18 cellular contexts compared by ENCODE assay signal in genomic region chr9:20408513-20408912, GRCh38.
DNase-seq lines count a peak whose midpoint lies in the region; ATAC-seq, FAIRE-seq and TF ChIP-seq lines count a peak whose summit lies in the region.
"Had no signal": no experiment of that assay in that cellular context is flagged by ENCODE, and none has a peak within 500 bp of the region (broad histone marks: within the 10 kb centered on the region; RNA-seq: fewer than 3 reads in every experiment).

No MANE protein-coding gene starts in this region.

- no peaks in the 10 kb centered on the region for H3K27me3 Mint-ChIP-seq in CD4-positive, alpha-beta T cell
- H3K27me3 Mint-ChIP-seq in H9 (ENCODE audit: low read depth) (no peaks in the 10 kb centered on the region), brain (peaks cover 2% of the 10 kb centered on the region)
- H3K27me3 Mint-ChIP-seq: activated CD8-positive, alpha-beta T cell treated with anti-CD3 and anti-CD28 coated beads for 36 hours had no signal

- H2AFZ ChIP-seq in H9 (ENCODE audit: low read length) = no peak overlapping the region

- H3K9ac ChIP-seq in H9 (ENCODE audit: extremely low read depth, insufficient read length, low read length) (no peak overlapping the region), mucosa of rectum (ENCODE audit: low read depth in 1 of 2, low read length in 2 of 2) (peak overlapping the region; percentile 8 to 26)

- no peaks in the 10 kb centered on the region for H3K79me1 ChIP-seq in H9 (ENCODE audit: insufficient read depth, low read depth, low read length, poor library complexity, severe bottlenecking)

- H3K4me1 ChIP-seq in H9 (ENCODE audit: insufficient read depth, low read length) (0 out of 2 replicates have a peak, but pooled peaks cover 2% of the 10 kb centered on the region), mucosa of rectum (ENCODE audit: control insufficient read depth in 2 of 2, insufficient read depth in 2 of 2, low read length in 2 of 2) (peaks cover 10 to 28% of the 10 kb centered on the region in 2 donors), BE2C (no peaks in the 10 kb centered on the region)
- H3K4me1 ChIP-seq: left ventricle myocardium inferior had no signal

- H4K8ac ChIP-seq in H9 (replicated peaks; ENCODE audit: insufficient read length, low read depth, low read length) = no peak overlapping the region

- H2BK120ac ChIP-seq in H9 (ENCODE audit: low read depth, low read length, poor library complexity, severe bottlenecking) = no peak overlapping the region

- no peaks in the 10 kb centered on the region for H3K79me2 ChIP-seq in H9 (ENCODE audit: insufficient read depth, low read length)

- no peak for ATAC-seq in CD4-positive, alpha-beta T cell (ENCODE audit: poor library complexity)
- ATAC-seq in GM21786 (IDR thresholded peaks at IDR 0.05; ENCODE audit: unreplicated experiment) = no peak
- ATAC-seq: activated CD8-positive, alpha-beta T cell treated with anti-CD3 and anti-CD28 coated beads for 36 hours; activated T-cell treated with anti-CD3 and anti-CD28 coated beads, Interleukin-2, amount 50 U/mL, for 72 hours; Panc1 had no signal

- POLR2A ChIA-PET in CD4-positive, alpha-beta T cell (lab: Charles Lee) = interaction anchor here (0.7 to 1.3 kb wide), 2 partner anchors 10 to 13 kb away, joined by 4 read pairs; no protein-coding TSS in a partner anchor

- no peak overlapping the region for H2BK12ac ChIP-seq in H9 (ENCODE audit: insufficient read length, low read depth, low read length)

- no peaks in the 10 kb centered on the region for H3K9me3 ChIP-seq in CD4-positive, alpha-beta T cell (ENCODE audit: control insufficient read depth, low read length)
- no peaks in the 10 kb centered on the region for H3K9me3 ChIP-seq in H9 (ENCODE audit: control insufficient read depth, low read depth, low read length)
- H3K9me3 ChIP-seq in mucosa of rectum (ENCODE audit: control insufficient read depth in 2 of 2, low read length in 2 of 2) = no peaks in the 10 kb centered on the region
- H3K9me3 ChIP-seq in BE2C = no peaks in the 10 kb centered on the region
- H3K9me3 ChIP-seq: left ventricle myocardium inferior, spleen had no signal

- no peak for DNase-seq in CD4-positive, alpha-beta T cell
- no peak for DNase-seq in H9
- DNase-seq in GM19239 (ENCODE audit: insufficient read length, low spot score) = no peak
- no peak for DNase-seq in cerebellum (ENCODE audit: low spot score)
- DNase-seq in BE2C = no peak
- DNase-seq: activated CD8-positive, alpha-beta T cell treated with anti-CD3 and anti-CD28 coated beads for 36 hours; activated T-cell treated with anti-CD3 and anti-CD28 coated beads, Interleukin-2, amount 50 U/mL, for 72 hours; amygdala; GF-D8; left ventricle myocardium inferior; NCI-H2171; spleen had no signal

- no peaks in the 10 kb centered on the region for H3K9me3 Mint-ChIP-seq in CD4-positive, alpha-beta T cell
- H3K9me3 Mint-ChIP-seq in H9 = no peaks in the 10 kb centered on the region
- no peaks in the 10 kb centered on the region for H3K9me3 Mint-ChIP-seq in brain
- H3K9me3 Mint-ChIP-seq: activated CD8-positive, alpha-beta T cell treated with anti-CD3 and anti-CD28 coated beads for 36 hours; activated T-cell treated with anti-CD3 and anti-CD28 coated beads, Interleukin-2, amount 50 U/mL, for 72 hours had no signal

- H3K56ac ChIP-seq in H9 (ENCODE audit: insufficient read length, low read depth, low read length) = no peak overlapping the region

- H3K14ac ChIP-seq in H9 (ENCODE audit: insufficient read depth, low read length) = no peak overlapping the region

- H2BK15ac ChIP-seq in H9 (ENCODE audit: low read depth, low read length) = no peak overlapping the region

- peaks cover 67% of the 10 kb centered on the region for H3K4me1 Mint-ChIP-seq in CD4-positive, alpha-beta T cell (ENCODE audit: low read depth)
- H3K4me1 Mint-ChIP-seq in H9 (peaks cover 12% of the 10 kb centered on the region in 2 experiments), brain (peaks cover 30% of the 10 kb centered on the region)

- H3K4me3 Mint-ChIP-seq in CD4-positive, alpha-beta T cell = peak overlapping the region; percentile 49
- H3K4me3 Mint-ChIP-seq in H9 (no peak overlapping the region), brain (no peak overlapping the region)
- H3K4me3 Mint-ChIP-seq: activated CD8-positive, alpha-beta T cell treated with anti-CD3 and anti-CD28 coated beads for 36 hours had no signal

- H3K23ac ChIP-seq in H9 (ENCODE audit: insufficient read length, low read depth, low read length) = no peak overlapping the region

- H3K27ac ChIP-seq in CD4-positive, alpha-beta T cell (ENCODE audit: low read depth, low read length) = no peak overlapping the region
- H3K27ac ChIP-seq in H9 (ENCODE audit: insufficient read length, low read depth, low read length) (no peak overlapping the region), mucosa of rectum (ENCODE audit: low read depth in 2 of 2, low read length in 2 of 2) (peak overlapping the region; percentile 79 to 81)
- H3K27ac ChIP-seq: left ventricle myocardium inferior, SK-N-MC, spleen had no signal

- H3K36me3 Mint-ChIP-seq in CD4-positive, alpha-beta T cell (ENCODE audit: low read depth) = peaks cover 58% of the 10 kb centered on the region
- no peaks in the 10 kb centered on the region for H3K36me3 Mint-ChIP-seq in H9 (ENCODE audit: insufficient read depth in 1 of 3, low read depth in 3 of 3)
- peaks cover 39% of the 10 kb centered on the region for H3K36me3 Mint-ChIP-seq in brain

- no peaks in the 10 kb centered on the region for H3K23me2 ChIP-seq in H9 (ENCODE audit: insufficient read length, low read depth, low read length, poor library complexity, severe bottlenecking)

- intact Hi-C loops in CD4-positive, alpha-beta T cell (cut with DNase I, micrococcal nuclease) = no loop called here

- H2AK5ac ChIP-seq in H9 (ENCODE audit: insufficient read length, low read length) = no peak overlapping the region

- H4K5ac ChIP-seq in H9 (ENCODE audit: insufficient read length, low read depth, low read length) = no peak overlapping the region

- H3K4me3 ChIP-seq in mucosa of rectum (ENCODE audit: low read length in 2 of 2) (peak overlapping the region; percentile 4 to 49), BE2C (ENCODE audit: low read depth, low read length) (no peak overlapping the region)
- H3K4me3 ChIP-seq: left ventricle myocardium inferior, SK-N-MC, spleen had no signal

- TF ChIP-seq CTCF in CD4-positive, alpha-beta T cell (IDR thresholded peaks at IDR 0.05) = no peak
- TF ChIP-seq CTCF in H9 (conservative IDR thresholded peaks at IDR 0.05) (no peak), brain (conservative IDR thresholded peaks at IDR 0.05) (no peak), BE2C (IDR thresholded peaks at IDR 0.05; ENCODE audit: low read depth, low read length) (no peak)

- peaks cover 2 to 3% of the 10 kb centered on the region in 2 donors for H3K36me3 ChIP-seq in mucosa of rectum (ENCODE audit: control insufficient read depth in 2 of 2, insufficient read depth in 2 of 2, low read length in 2 of 2)
- H3K36me3 ChIP-seq in BE2C = no peaks in the 10 kb centered on the region

- WGBS in H9 (ENCODE audit: extremely low coverage, insufficient read length, low lambda C conversion rate) = no CpG with 5 or more reads among the region's 4 CpGs

- H3K18ac ChIP-seq in H9 (ENCODE audit: insufficient read length, low read depth, low read length) = no peak overlapping the region

- no peaks in the 10 kb centered on the region for H3K27me3 ChIP-seq in CD4-positive, alpha-beta T cell (ENCODE audit: control insufficient read depth, insufficient read depth, low read length)
- H3K27me3 ChIP-seq in H9 (ENCODE audit: insufficient read depth, low read length) (no peaks in the 10 kb centered on the region), mucosa of rectum (ENCODE audit: control insufficient read depth in 2 of 2, insufficient read depth in 2 of 2, low read length in 2 of 2) (no peaks in the 10 kb centered on the region), BE2C (no peaks in the 10 kb centered on the region)
- H3K27me3 ChIP-seq: spleen had no signal

- no peak overlapping the region for H3K4me2 ChIP-seq in H9 (ENCODE audit: insufficient read depth, insufficient read length, low read length)

- H4K20me1 ChIP-seq in H9 (ENCODE audit: control insufficient read depth, insufficient read depth, insufficient read length) = no peaks in the 10 kb centered on the region

- FAIRE-seq in GM19239 (lab: Jason Lieb, UNC) = no peak
- FAIRE-seq: D721Med had no signal

- H3T11ph ChIP-seq in H9 (ENCODE audit: low read length) = no peak overlapping the region

- no peak overlapping the region for H3K4ac ChIP-seq in H9 (ENCODE audit: low read depth, low read length)

- H2BK20ac ChIP-seq in H9 (ENCODE audit: low read depth, low read length, poor library complexity, severe bottlenecking) = no peak overlapping the region

- CTCF ChIA-PET in CD4-positive, alpha-beta T cell (lab: Charles Lee) = no interaction called here

- no peak overlapping the region for H4K91ac ChIP-seq in H9 (ENCODE audit: insufficient read length, low read depth, low read length)

- H2BK5ac ChIP-seq in H9 (ENCODE audit: insufficient read length, low read length) = no peak overlapping the region

- H3K27ac Mint-ChIP-seq in CD4-positive, alpha-beta T cell = peak overlapping the region; percentile 31
- H3K27ac Mint-ChIP-seq in H9 = peak overlapping the region in 2 of 3 experiments; percentile 56 to 57; a peak in 2 of 7 replicates
- peak overlapping the region in 3 of 5 experiments; percentile 0 to 61 (median 8) for H3K27ac Mint-ChIP-seq in brain
- H3K27ac Mint-ChIP-seq: activated CD8-positive, alpha-beta T cell treated with anti-CD3 and anti-CD28 coated beads for 36 hours; activated T-cell treated with anti-CD3 and anti-CD28 coated beads, Interleukin-2, amount 50 U/mL, for 72 hours had no signal

Comparison
In these comparisons a context has a peak if more than half of its experiments do, and no peak if none do; other contexts are left out.
1. H3K27ac ChIP-seq: peak in mucosa of rectum (2 of 2); none in CD4-positive, alpha-beta T cell (single experiment) and H9 (single experiment).
2. Peak in every context shown above with its lines, with median percentiles within 50 percentile points of each other: H3K27ac Mint-ChIP-seq.